16 cellular contexts compared by ENCODE assay signal in the genomic region with DNA sequence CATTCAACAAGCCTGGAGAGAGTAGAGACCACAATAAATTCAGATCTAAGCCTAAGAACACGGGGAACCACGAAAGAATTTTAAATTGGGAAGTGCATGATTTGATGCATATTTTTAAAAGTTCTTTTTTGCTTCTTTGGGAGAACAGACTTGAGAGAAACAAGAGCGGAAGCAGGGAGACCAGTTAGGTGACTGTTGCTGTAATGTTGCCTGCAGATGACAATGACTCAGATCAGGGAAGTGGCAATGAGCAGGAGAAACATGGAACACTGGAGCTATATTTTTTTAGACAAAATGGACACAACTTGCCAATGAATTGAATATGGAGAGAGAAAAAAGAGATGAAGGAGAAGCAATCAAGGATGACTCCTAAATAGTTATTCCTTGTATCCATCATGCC.
"Had no signal": no experiment of that assay in that cellular context is flagged by ENCODE, and none has a peak within 500 bp of the region (broad histone marks: within the 10 kb centered on the region; RNA-seq: fewer than 3 reads in every experiment).

No MANE protein-coding gene starts in this region.

- DNase-seq: effector memory CD8-positive, alpha-beta T cell; erythroblast; head of caudate nucleus; mucosa of descending colon; naive thymus-derived CD8-positive, alpha-beta T cell; posterior cingulate gyrus; spleen; stimulated activated CD4-positive, alpha-beta T cell treated with anti-CD3 and anti-CD28 coated beads, Interleukin-15, amount 100 ng/mL, for 24 hours; stimulated activated CD4-positive, alpha-beta T cell treated with anti-CD3 and anti-CD28 coated beads, Interleukin-1b, Interleukin-23, amount 100 ng/mL, for 48 hours; stimulated activated CD4-positive, alpha-beta T cell treated with anti-CD3 and anti-CD28 coated beads, Interleukin-4, amount 100 ng/mL, for 24 hours; testis had no signal

- H3K27ac ChIP-seq: hepatocyte, neutrophil, spleen, testis, tibial nerve had no signal

- H3K9me3 ChIP-seq: mucosa of descending colon, neutrophil, spleen, testis, tibial nerve had no signal

- H2AFZ ChIP-seq: hepatocyte had no signal

- H3K36me3 ChIP-seq: neutrophil, spleen, tibial nerve had no signal

- H3K27me3 ChIP-seq: hepatocyte, neutrophil, spleen, testis, tibial nerve had no signal

- H3K4me3 ChIP-seq: hepatocyte, mucosa of descending colon, spleen, testis, tibial nerve had no signal

- H3K4me1 ChIP-seq: spleen, testis had no signal

- ATAC-seq: effector memory CD8-positive, alpha-beta T cell; mucosa of descending colon; naive thymus-derived CD8-positive, alpha-beta T cell; sciatic nerve; stimulated activated memory B cell treated with anti-CD40 and anti-IgM and Interleukin-4, amounts not matched to agents 10 μg/mL and 1 μg/mL and 100 μg/mL, for 72 hours had no signal

- H3K4me2 ChIP-seq: hepatocyte had no signal

- H3K79me2 ChIP-seq: hepatocyte had no signal
